In genomic region chr15:62545392-62546227, GRCh38 we compare ENCODE assay signal across 9 cellular contexts.
DNase-seq lines count a peak whose midpoint lies in the region; ATAC-seq and TF ChIP-seq lines count a peak whose summit lies in the region.
"Had no signal": no experiment of that assay in that cellular context is flagged by ENCODE, and none has a peak within 500 bp of the region (broad histone marks: within the 10 kb centered on the region; RNA-seq: fewer than 3 reads in every experiment).

No MANE protein-coding gene starts in this region.

- H3K27me3 ChIP-seq in left lung (no peaks in the 10 kb centered on the region), thoracic aorta (replicated peaks; ENCODE audit: insufficient read depth) (no peaks in the 10 kb centered on the region)
- H3K27me3 ChIP-seq: Peyer's patch had no signal

- POLR2A ChIA-PET in WTC11 (lab: Charles Lee) = no interaction called here

- CTCF ChIA-PET in WTC11 (lab: Charles Lee) = interaction anchor here (1.1 kb wide), 1 partner anchor 63 kb away, joined by 3 read pairs; no protein-coding TSS in a partner anchor

- H3K36me3 Mint-ChIP-seq in WTC11 = no peaks in the 10 kb centered on the region

- DNase-seq in NCI-H446 treated with DMSO at 0.1 percent for 48 hours (lab: John Stamatoyannopoulos, UW) (peak; percentile 1), coronary artery (ENCODE audit: low spot score) (no peak), left lung (no peak), thoracic aorta (ENCODE audit: low spot score) (no peak), WTC11 (ENCODE audit: low spot score) (no peak), KG1 (lab: John Stamatoyannopoulos, UW) (no peak), NCI-H1417 treated with DMSO at 0.1 percent for 48 hours (lab: John Stamatoyannopoulos, UW) (no peak)
- DNase-seq: activated CD8-positive, alpha-beta memory T cell treated with anti-CD3 and anti-CD28 coated beads, Interleukin-2, amount 50 U/mL, for 4 hours had no signal

- H3K4me3 Mint-ChIP-seq in WTC11 = no peak overlapping the region

- TF ChIP-seq CTCF in coronary artery (IDR thresholded peaks at IDR 0.05) = no peak
- TF ChIP-seq CTCF in left lung (IDR thresholded peaks at IDR 0.05) = no peak
- no peak for TF ChIP-seq CTCF in thoracic aorta (IDR thresholded peaks at IDR 0.05)
- TF ChIP-seq CTCF in WTC11 (IDR thresholded peaks at IDR 0.05) = no peak

- H3K27ac ChIP-seq in coronary artery (peak overlapping the region; percentile 8 to 74), left lung (no peak overlapping the region), thoracic aorta (peak overlapping the region; percentile 82 to 85)

- H3K4me3 ChIP-seq in coronary artery (no peak overlapping the region), left lung (no peak overlapping the region), thoracic aorta (peak overlapping the region; percentile 37)
- H3K4me3 ChIP-seq: Peyer's patch had no signal

- H3K27me3 Mint-ChIP-seq in WTC11 (ENCODE audit: low read depth) = no peaks in the 10 kb centered on the region

- no peaks in the 10 kb centered on the region for H3K36me3 ChIP-seq in left lung
- no peaks in the 10 kb centered on the region for H3K36me3 ChIP-seq in thoracic aorta
- H3K36me3 ChIP-seq: Peyer's patch had no signal

- H3K9me3 Mint-ChIP-seq in WTC11 = peaks cover 2% of the 10 kb centered on the region; the same call in 1 of the 2 replicates

- peak; percentile 60 for ATAC-seq in left lung
- peak; percentile 48 for ATAC-seq in thoracic aorta (ENCODE audit: insufficient number of reproducible peaks, low FRiP score, low read depth)
- no peak for ATAC-seq in WTC11

- no peaks in the 10 kb centered on the region for H3K9me3 ChIP-seq in left lung
- H3K9me3 ChIP-seq in thoracic aorta = no peaks in the 10 kb centered on the region
- H3K9me3 ChIP-seq: Peyer's patch had no signal

- intact Hi-C loops in left lung (cut with DNase I) = no loop called here

- H3K4me1 ChIP-seq in left lung (no peaks in the 10 kb centered on the region), thoracic aorta (ENCODE audit: control insufficient read depth in 1 of 2, low read depth in 2 of 2) (peaks cover 31 to 92% of the 10 kb centered on the region in 2 donors)

- H3K4me1 Mint-ChIP-seq in WTC11 = peaks cover 12% of the 10 kb centered on the region

- no peak overlapping the region for H3K27ac Mint-ChIP-seq in WTC11

TF ChIP-seq in WTC11, 78 proteins besides CTCF, POLR2A, EP300 and RAD21 (continues in another document):
- TF ChIP-seq OVOL2 (CRISPR knock-in tag; IDR thresholded peaks at IDR 0.05; ENCODE audit: borderline replicate concordance) (no peak), ESRRA (CRISPR knock-in tag; IDR thresholded peaks at IDR 0.05; ENCODE audit: borderline replicate concordance) (no peak), ZNF219 (CRISPR knock-in tag; IDR thresholded peaks at IDR 0.05; ENCODE audit: borderline replicate concordance) (no peak), MXD4 (CRISPR knock-in tag; IDR thresholded peaks at IDR 0.05; ENCODE audit: borderline replicate concordance) (no peak), HMGXB4 (CRISPR knock-in tag; IDR thresholded peaks at IDR 0.05) (no peak), ATF1 (CRISPR knock-in tag; IDR thresholded peaks at IDR 0.05) (no peak), ETV6 (CRISPR knock-in tag; IDR thresholded peaks at IDR 0.05) (no peak), ZNF281 (CRISPR knock-in tag; IDR thresholded peaks at IDR 0.05) (no peak), E2F5 (CRISPR knock-in tag; IDR thresholded peaks at IDR 0.05) (no peak), AR (CRISPR knock-in tag; IDR thresholded peaks at IDR 0.05) (no peak), NFATC4 (CRISPR knock-in tag; IDR thresholded peaks at IDR 0.05) (no peak), CDX4 (CRISPR knock-in tag; IDR thresholded peaks at IDR 0.05; ENCODE audit: borderline replicate concordance) (no peak), FOXP4 (CRISPR knock-in tag; IDR thresholded peaks at IDR 0.05) (no peak), ZNF138 (CRISPR knock-in tag; conservative IDR thresholded peaks at IDR 0.05) (no peak)

Comparison
In these comparisons a context has a peak if more than half of its experiments do, and no peak if none do; other contexts are left out.
1. H3K27ac ChIP-seq: peak in coronary artery (2 of 2) and thoracic aorta (2 of 2); none in left lung (0 of 2).